ENCODE assay signal across 8 cellular contexts in the genomic region with DNA sequence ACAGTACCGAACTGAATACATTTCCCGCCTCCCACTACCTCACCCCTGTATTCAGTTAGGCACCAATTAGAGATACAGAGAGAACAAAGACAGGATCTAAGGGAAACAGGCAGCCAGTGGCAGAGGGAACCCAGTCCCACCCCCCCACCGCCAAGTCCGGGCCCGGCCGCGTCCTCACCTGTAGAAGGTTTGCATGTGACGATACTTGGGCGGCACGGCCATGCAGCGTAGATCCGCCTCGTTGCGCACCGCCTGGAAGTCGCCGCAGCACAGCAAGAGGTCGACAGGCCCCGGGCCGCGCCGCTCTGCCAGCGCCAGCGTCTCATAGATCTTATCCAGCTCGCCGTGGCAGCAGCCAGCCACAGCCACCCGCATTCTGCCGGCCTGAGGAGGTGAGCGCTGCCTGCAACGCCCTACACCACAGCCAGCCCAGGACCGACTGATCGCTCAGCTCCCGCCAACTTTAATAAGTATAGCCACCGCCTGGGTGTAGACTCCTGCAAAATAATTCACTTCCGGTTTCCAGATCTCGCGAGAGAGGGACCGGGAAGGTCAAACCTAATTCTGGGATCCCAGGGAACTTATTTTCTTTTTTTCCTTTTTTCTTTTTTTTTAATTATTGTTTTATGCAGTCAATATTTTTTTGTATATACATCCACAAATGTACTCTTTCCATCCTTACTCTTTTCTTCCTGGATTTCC. TPM values are rescaled to one million over a fixed set of nuclear protein-coding genes. Genes with fewer than 3 reads are reported as not detected.
DNase-seq lines count a peak whose midpoint lies in the region; ATAC-seq, FAIRE-seq and TF ChIP-seq lines count a peak whose summit lies in the region.

A gene with protein sequence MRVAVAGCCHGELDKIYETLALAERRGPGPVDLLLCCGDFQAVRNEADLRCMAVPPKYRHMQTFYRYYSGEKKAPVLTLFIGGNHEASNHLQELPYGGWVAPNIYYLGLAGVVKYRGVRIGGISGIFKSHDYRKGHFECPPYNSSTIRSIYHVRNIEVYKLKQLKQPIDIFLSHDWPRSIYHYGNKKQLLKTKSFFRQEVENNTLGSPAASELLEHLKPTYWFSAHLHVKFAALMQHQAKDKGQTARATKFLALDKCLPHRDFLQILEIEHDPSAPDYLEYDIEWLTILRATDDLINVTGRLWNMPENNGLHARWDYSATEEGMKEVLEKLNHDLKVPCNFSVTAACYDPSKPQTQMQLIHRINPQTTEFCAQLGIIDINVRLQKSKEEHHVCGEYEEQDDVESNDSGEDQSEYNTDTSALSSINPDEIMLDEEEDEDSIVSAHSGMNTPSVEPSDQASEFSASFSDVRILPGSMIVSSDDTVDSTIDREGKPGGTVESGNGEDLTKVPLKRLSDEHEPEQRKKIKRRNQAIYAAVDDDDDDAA (minus strand): TSS at position 501 of the 702 bp plus-strand sequence. CDS start 126 bp downstream, at position 375.

- peak within 1 kb of the TSS; percentile 91 for H3K4me3 Mint-ChIP-seq in activated naive CD8-positive, alpha-beta T cell treated with anti-CD3 and anti-CD28 coated beads, Interleukin-2, amount 50 U/mL, for 24 hours

- TF ChIP-seq CTCF in cardiac muscle cell (IDR thresholded peaks at IDR 0.05; ENCODE audit: low read depth, low read length) (no peak), parathyroid adenoma (IDR thresholded peaks at IDR 0.05) (peak; percentile 6), tibial nerve (IDR thresholded peaks at IDR 0.05) (peak in 1 of 5 experiments; percentile 23)

- H3K27ac Mint-ChIP-seq in activated naive CD8-positive, alpha-beta T cell treated with anti-CD3 and anti-CD28 coated beads, Interleukin-2, amount 50 U/mL, for 24 hours: peak within 1 kb of the TSS; percentile 95

- WGBS in tibial nerve, 2 donors: 1% methylated on average over 28 to 37 of the region's 38 CpGs

- no peaks in the 10 kb centered on the region for H3K79me2 ChIP-seq in parathyroid adenoma

- peaks cover 36% of the 10 kb centered on the region for H3K4me1 Mint-ChIP-seq in activated naive CD8-positive, alpha-beta T cell treated with anti-CD3 and anti-CD28 coated beads, Interleukin-2, amount 50 U/mL, for 24 hours

- H3K9me3 Mint-ChIP-seq in activated naive CD8-positive, alpha-beta T cell treated with anti-CD3 and anti-CD28 coated beads, Interleukin-2, amount 50 U/mL, for 24 hours: no peaks in the 10 kb centered on the region

- H3K4me3 ChIP-seq in cardiac muscle cell: peak within 1 kb of the TSS; percentile 81
- peak within 1 kb of the TSS; percentile 73 for H3K4me3 ChIP-seq in parathyroid adenoma (ENCODE audit: low read depth, low read length)
- peak within 1 kb of the TSS; percentile 68 to 87 (median 78) for H3K4me3 ChIP-seq in tibial nerve

- H3K4me2 ChIP-seq in parathyroid adenoma (ENCODE audit: low read length): peak within 1 kb of the TSS; percentile 78

- DNase-seq in GM12891 (ENCODE audit: insufficient read length, low spot score) (peak; percentile 53), NCI-H1417 (lab: John Stamatoyannopoulos, UW) (peak; percentile 84 to 95 (median 93)), T follicular helper cell (ENCODE audit: low read depth) (peak; percentile 70), cardiac muscle cell (ENCODE audit: low read depth in 1 of 2, low spot score in 1 of 2) (peak; percentile 84 to 86), tibial nerve (ENCODE audit: low spot score in 2 of 2) (peak; percentile 48 to 89)
- peak; percentile 75 for DNase-seq in activated naive CD8-positive, alpha-beta T cell treated with anti-CD3 and anti-CD28 coated beads, Interleukin-2, amount 50 U/mL, for 24 hours

- H3K27me3 ChIP-seq in cardiac muscle cell: no peaks in the 10 kb centered on the region
- no peaks in the 10 kb centered on the region for H3K27me3 ChIP-seq in parathyroid adenoma (ENCODE audit: control insufficient read depth, insufficient read depth, low read length)
- no peaks in the 10 kb centered on the region for H3K27me3 ChIP-seq in tibial nerve

- H3K4me1 ChIP-seq in cardiac muscle cell (ENCODE audit: low read depth) (peaks cover 8% of the 10 kb centered on the region), parathyroid adenoma (no peaks in the 10 kb centered on the region), tibial nerve (peaks cover 0 to 27% (median 12%) of the 10 kb centered on the region in 4 donors)

- H2AFZ ChIP-seq in parathyroid adenoma: peak within 1 kb of the TSS; percentile 85

- peak within 1 kb of the TSS; percentile 13 for H3K27ac ChIP-seq in cardiac muscle cell
- H3K27ac ChIP-seq in parathyroid adenoma: peak within 1 kb of the TSS; percentile 68
- H3K27ac ChIP-seq in tibial nerve: peak within 1 kb of the TSS; percentile 31 to 87 (median 82)

- TF ChIP-seq POLR2A in GM12891 (IDR thresholded peaks at IDR 0.05; ENCODE audit: low read depth, low read length) (peak; percentile 93), tibial nerve (IDR thresholded peaks at IDR 0.05) (peak; percentile 18 to 74)

- peak; percentile 96 for FAIRE-seq in GM12891 (lab: Jason Lieb, UNC)

- TF ChIP-seq EP300 in tibial nerve (IDR thresholded peaks at IDR 0.05): peak in 1 of 2 donors; percentile 73

- peak; percentile 92 for ATAC-seq in HG02763 (IDR thresholded peaks at IDR 0.05; ENCODE audit: unreplicated experiment)
- ATAC-seq in activated naive CD8-positive, alpha-beta T cell treated with anti-CD3 and anti-CD28 coated beads, Interleukin-2, amount 50 U/mL, for 24 hours: peak; percentile 92

- no peak within 1 kb of the TSS for H3K9ac ChIP-seq in parathyroid adenoma

- peaks cover 11% of the 10 kb centered on the region for H3K36me3 ChIP-seq in cardiac muscle cell
- no peaks in the 10 kb centered on the region for H3K36me3 ChIP-seq in parathyroid adenoma (ENCODE audit: control insufficient read depth, insufficient read depth, low read length)
- H3K36me3 ChIP-seq in tibial nerve: peaks cover 0 to 29% (median 0%) of the 10 kb centered on the region in 3 donors

- H3K9me3 ChIP-seq in cardiac muscle cell (ENCODE audit: low read depth) (no peaks in the 10 kb centered on the region), parathyroid adenoma (ENCODE audit: control insufficient read depth, low read length) (no peaks in the 10 kb centered on the region), tibial nerve (no peaks in the 10 kb centered on the region)

- H3K27me3 Mint-ChIP-seq in activated naive CD8-positive, alpha-beta T cell treated with anti-CD3 and anti-CD28 coated beads, Interleukin-2, amount 50 U/mL, for 24 hours: peaks cover 5% of the 10 kb centered on the region

- peaks cover 29% of the 10 kb centered on the region for H3K36me3 Mint-ChIP-seq in activated naive CD8-positive, alpha-beta T cell treated with anti-CD3 and anti-CD28 coated beads, Interleukin-2, amount 50 U/mL, for 24 hours (ENCODE audit: low read depth)

TF ChIP-seq in GM12891, 5 proteins besides CTCF, POLR2A, EP300 and RAD21:
- TF ChIP-seq TAF1 (IDR thresholded peaks at IDR 0.05; ENCODE audit: low read depth, low read length): peak; percentile 73; the same call in 1 of the 2 replicates
- peak; percentile 86 for TF ChIP-seq POLR2AphosphoS5 (IDR thresholded peaks at IDR 0.05; ENCODE audit: low read depth, low read length)
- peak; percentile 65 for TF ChIP-seq SPI1 (IDR thresholded peaks at IDR 0.05; ENCODE audit: low read depth, low read length)
- peak; percentile 62 for TF ChIP-seq PAX5 (IDR thresholded peaks at IDR 0.05; ENCODE audit: insufficient read depth, low read length, severe bottlenecking)
- TF ChIP-seq POU2F2 (IDR thresholded peaks at IDR 0.05; ENCODE audit: low read depth, low read length): peak; percentile 67
TF ChIP-seq in GM12891: peak in this region for 5.

RNA-seq across cellular contexts. Expression of the gene that starts here (rescaled TPM):
- 7.2 TPM for polyA plus RNA-seq in GM12891 (2012; ENCODE audit: low read depth, missing spikeins)
- 9.3 and 11.1 TPM in 2 replicates for total RNA-seq in cardiac muscle cell
- 11.3 and 14.9 TPM in 2 replicates for polyA plus RNA-seq in cardiac muscle cell
- total RNA-seq in tibial nerve: 10 to 100 TPM in 2 of 4 donors, 1 to 10 TPM in 2; 9.0 to 12.8 (median 10.2) TPM

Comparison
In these comparisons a context has a peak if more than half of its experiments do, and no peak if none do; other contexts are left out.
1. Peak in every context shown above with its lines: DNase-seq, ATAC-seq, H3K4me3 ChIP-seq and H3K27ac ChIP-seq.
2. H3K27ac ChIP-seq: peak in every context shown above with its lines; median percentile 82 in tibial nerve; 68 in parathyroid adenoma; 13 in cardiac muscle cell.